ENCODE assay signal across 15 cellular contexts in the genomic region with DNA sequence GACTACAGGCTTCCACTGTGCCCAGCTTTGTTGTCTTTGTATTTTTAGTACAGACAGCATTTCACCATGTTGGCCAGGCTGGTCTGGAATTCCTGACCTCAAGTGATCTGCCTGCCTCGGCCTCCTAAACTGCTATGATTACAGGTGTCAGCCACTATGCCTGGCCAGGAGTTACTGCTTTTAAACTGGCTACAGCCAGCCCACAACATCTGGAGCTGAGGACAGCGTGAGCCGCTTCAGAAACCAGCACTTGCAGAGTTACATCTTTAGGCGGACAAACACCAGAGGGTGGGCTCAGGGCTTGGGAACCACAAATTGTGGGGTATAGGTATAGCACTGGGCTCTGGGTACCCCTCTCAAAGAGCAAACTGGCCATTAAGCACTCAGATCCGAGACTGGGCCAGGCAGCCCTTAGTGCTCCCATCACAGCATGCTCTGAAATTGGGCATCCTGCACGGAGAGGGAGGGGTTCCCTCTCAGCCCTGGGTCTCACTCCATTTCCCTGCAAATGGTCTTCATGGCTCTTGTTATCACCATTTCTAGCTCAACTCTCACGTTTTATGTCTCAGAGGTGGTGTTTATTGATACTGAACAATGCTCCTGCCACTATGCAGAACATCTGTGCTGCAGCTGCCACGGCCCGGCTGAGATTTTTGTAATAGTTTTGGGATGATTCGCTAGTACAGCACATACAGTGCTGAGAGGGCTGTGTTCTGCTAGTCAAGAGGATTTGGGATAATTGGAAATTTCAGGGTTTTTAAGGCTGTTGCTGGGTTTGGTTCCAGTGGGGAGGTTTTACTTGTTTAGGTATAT.
DNase-seq lines count a peak whose midpoint lies in the region; ATAC-seq lines count a peak whose summit lies in the region.
"Had no signal": no experiment of that assay in that cellular context is flagged by ENCODE, and none has a peak within 500 bp of the region (broad histone marks: within the 10 kb centered on the region; RNA-seq: fewer than 3 reads in every experiment).

No MANE protein-coding gene starts in this region.

- CTCF ChIA-PET in activated CD4-positive, alpha-beta T cell treated with anti-CD3 and anti-CD28 coated beads, Interleukin-2, amount 10 ng/mL, durations not matched to agents 7 days and 5 days (lab: Charles Lee) = no interaction called here

- H3K36me3 Mint-ChIP-seq in activated CD4-positive, alpha-beta T cell treated with anti-CD3 and anti-CD28 coated beads, Interleukin-2, amount 10 ng/mL, durations not matched to agents 7 days and 5 days (ENCODE audit: low read depth) = no peaks in the 10 kb centered on the region
- H3K36me3 Mint-ChIP-seq: CD8-positive, alpha-beta T cell had no signal

- H3K27me3 ChIP-seq in adipocyte (replicated peaks; ENCODE audit: control insufficient read depth, insufficient read depth, low read length) = no peaks in the 10 kb centered on the region

- no peak overlapping the region for H3K4me3 ChIP-seq in adipocyte (ENCODE audit: low read length)
- H3K4me3 ChIP-seq in skeletal muscle cell (ENCODE audit: low read depth, low read length) = no peak overlapping the region
- H3K4me3 ChIP-seq: psoas muscle had no signal

- H3K4me1 ChIP-seq in adipocyte (ENCODE audit: control insufficient read depth, insufficient read depth, low read length) = peaks cover 14% of the 10 kb centered on the region
- H3K4me1 ChIP-seq: psoas muscle had no signal

- no peak for ATAC-seq in HG02623 (IDR thresholded peaks at IDR 0.05; ENCODE audit: unreplicated experiment)
- ATAC-seq: CD8-positive, alpha-beta T cell had no signal

- POLR2A ChIA-PET in activated CD4-positive, alpha-beta T cell treated with anti-CD3 and anti-CD28 coated beads, Interleukin-2, amount 10 ng/mL, durations not matched to agents 7 days and 5 days (lab: Charles Lee) = no interaction called here

- peak; percentile 4 for DNase-seq in H4 (ENCODE audit: low spot score)
- DNase-seq in adipocyte (ENCODE audit: low read depth) = peak; percentile 90
- DNase-seq in glomerular visceral epithelial cell (ENCODE audit: extremely low spot score) = peak; percentile 28
- peak; percentile 68 for DNase-seq in skeletal muscle cell (ENCODE audit: low read depth)
- DNase-seq in activated CD4-positive, alpha-beta T cell treated with anti-CD3 and anti-CD28 coated beads, Interleukin-2, amount 10 ng/mL, durations not matched to agents 7 days and 5 days = no peak
- no peak for DNase-seq in stimulated activated CD4-positive, alpha-beta T cell treated with anti-CD3 and anti-CD28 coated beads, Interleukin-4, amount 100 ng/mL, for 4 hours
- no peak for DNase-seq in DMS114 treated with DMSO at 0.1 percent for 48 hours (lab: John Stamatoyannopoulos, UW; ENCODE audit: unreplicated experiment)
- DNase-seq: CD8-positive, alpha-beta T cell; effector memory CD4-positive, alpha-beta T cell; midbrain; NCI-H187 treated with DMSO at 0.1 percent for 48 hours; NCI-H526 treated with DMSO at 0.1 percent for 48 hours; WERI-Rb-1 had no signal

- no peak overlapping the region for H3K27ac Mint-ChIP-seq in activated CD4-positive, alpha-beta T cell treated with anti-CD3 and anti-CD28 coated beads, Interleukin-2, amount 10 ng/mL, durations not matched to agents 7 days and 5 days
- H3K27ac Mint-ChIP-seq: CD8-positive, alpha-beta T cell had no signal

- H3K9ac ChIP-seq in adipocyte (ENCODE audit: low read length) = peak overlapping the region; percentile 65

- peaks cover 5% of the 10 kb centered on the region for H3K9me3 ChIP-seq in adipocyte (ENCODE audit: control insufficient read depth, low read length)

- H3K36me3 ChIP-seq in adipocyte (ENCODE audit: control insufficient read depth, insufficient read depth, low read length, severe bottlenecking) = no peaks in the 10 kb centered on the region
- H3K36me3 ChIP-seq: WERI-Rb-1 had no signal

- H3K4me1 Mint-ChIP-seq in activated CD4-positive, alpha-beta T cell treated with anti-CD3 and anti-CD28 coated beads, Interleukin-2, amount 10 ng/mL, durations not matched to agents 7 days and 5 days = no peaks in the 10 kb centered on the region

- H3K27me3 Mint-ChIP-seq in activated CD4-positive, alpha-beta T cell treated with anti-CD3 and anti-CD28 coated beads, Interleukin-2, amount 10 ng/mL, durations not matched to agents 7 days and 5 days = peaks cover 3% of the 10 kb centered on the region

- H3K4me3 Mint-ChIP-seq in activated CD4-positive, alpha-beta T cell treated with anti-CD3 and anti-CD28 coated beads, Interleukin-2, amount 10 ng/mL, durations not matched to agents 7 days and 5 days = no peak overlapping the region
- H3K4me3 Mint-ChIP-seq: CD8-positive, alpha-beta T cell had no signal

- peaks cover 6% of the 10 kb centered on the region for H3K9me3 Mint-ChIP-seq in activated CD4-positive, alpha-beta T cell treated with anti-CD3 and anti-CD28 coated beads, Interleukin-2, amount 10 ng/mL, durations not matched to agents 7 days and 5 days

Comparison
In these comparisons a context has a peak if more than half of its experiments do, and no peak if none do; other contexts are left out.
1. DNase-seq: peak in H4 (single experiment), adipocyte (single experiment), glomerular visceral epithelial cell (single experiment) and skeletal muscle cell (single experiment); none in activated CD4-positive, alpha-beta T cell treated with anti-CD3 and anti-CD28 coated beads, Interleukin-2, amount 10 ng/mL, durations not matched to agents 7 days and 5 days (single experiment), stimulated activated CD4-positive, alpha-beta T cell treated with anti-CD3 and anti-CD28 coated beads, Interleukin-4, amount 100 ng/mL, for 4 hours (0 of 2) and DMS114 treated with DMSO at 0.1 percent for 48 hours (single experiment).